ENCODE assay signal across 8 cellular contexts in genomic region chr11:123061403-123062157, GRCh38. TPM values are rescaled to one million over a fixed set of nuclear protein-coding genes. Genes with fewer than 3 reads are reported as not detected.
DNase-seq lines count a peak whose midpoint lies in the region; ATAC-seq and TF ChIP-seq lines count a peak whose summit lies in the region.

Gene HSPA8, minus strand, starts transcription at chr11:123062136. Its CDS starts 812 bp downstream, at chr11:123061324.

- H3K9me3 ChIP-seq in CD4-positive, CD25-positive, alpha-beta regulatory T cell (ENCODE audit: control insufficient read depth in 2 of 2, low read length in 2 of 2), result no peaks in the 10 kb centered on the region

- H3K9me3 Mint-ChIP-seq in CD4-positive, CD25-positive, alpha-beta regulatory T cell, result peaks cover 0 to 1% (median 0%) of the 10 kb centered on the region in 7 donors

- peak within 1 kb of the TSS; percentile 100 for H3K27ac ChIP-seq in CD4-positive, CD25-positive, alpha-beta regulatory T cell (ENCODE audit: insufficient read depth, low read length, poor library complexity, severe bottlenecking)

- no peaks in the 10 kb centered on the region for H3K27me3 ChIP-seq in CD4-positive, CD25-positive, alpha-beta regulatory T cell (ENCODE audit: control insufficient read depth, insufficient read depth, low read length)
- no peaks in the 10 kb centered on the region for H3K27me3 ChIP-seq in kidney epithelial cell (ENCODE audit: control insufficient read depth, insufficient read depth, low read length)

- peaks cover 86% of the 10 kb centered on the region for H3K4me1 ChIP-seq in CD4-positive, CD25-positive, alpha-beta regulatory T cell (ENCODE audit: control insufficient read depth, insufficient read depth, low read length, poor library complexity, severe bottlenecking)

- peak within 1 kb of the TSS; percentile 100 for H3K4me3 ChIP-seq in CD4-positive, CD25-positive, alpha-beta regulatory T cell (ENCODE audit: low read depth, low read length)
- H3K4me3 ChIP-seq in kidney epithelial cell (ENCODE audit: low read depth, low read length), result peak within 1 kb of the TSS; percentile 98

- H3K36me3 ChIP-seq in CD4-positive, CD25-positive, alpha-beta regulatory T cell (ENCODE audit: control insufficient read depth, insufficient read depth, low read length), result peaks cover 50% of the 10 kb centered on the region
- H3K36me3 ChIP-seq in kidney epithelial cell (ENCODE audit: control insufficient read depth, insufficient read depth, low read length), result peaks cover 5% of the 10 kb centered on the region

- peaks cover 10 to 64% (median 56%) of the 10 kb centered on the region in 4 donors for H3K4me1 Mint-ChIP-seq in CD4-positive, CD25-positive, alpha-beta regulatory T cell

- peak within 1 kb of the TSS; percentile 88 to 100 (median 96) for H3K4me3 Mint-ChIP-seq in CD4-positive, CD25-positive, alpha-beta regulatory T cell

- no peak for ATAC-seq in CD4-positive, CD25-positive, alpha-beta regulatory T cell (ENCODE audit: low read depth in 2 of 2)
- ATAC-seq in GM21737 (IDR thresholded peaks at IDR 0.05; ENCODE audit: unreplicated experiment), result peak; percentile 1
- ATAC-seq in GM18858 (IDR thresholded peaks at IDR 0.05; ENCODE audit: unreplicated experiment), result no peak

- DNase-seq in CD4-positive, CD25-positive, alpha-beta regulatory T cell, result peak; percentile 56 to 78 (median 62)
- DNase-seq in NCI-H1048 (lab: John Stamatoyannopoulos, UW) (peak; percentile 25), kidney epithelial cell (ENCODE audit: low read depth) (no peak)
- peak; percentile 46 for DNase-seq in activated CD4-positive, CD25-positive, alpha-beta regulatory T cell treated with anti-CD3 and anti-CD28 coated beads, Interleukin-2, amount 50 U/mL, for 16 hours (ENCODE audit: low read depth, low spot score)
- DNase-seq in central memory CD4-positive, alpha-beta T cell, result peak; percentile 46
- DNase-seq in stimulated activated CD4-positive, alpha-beta T cell treated with anti-CD3 and anti-CD28 coated beads, Interleukin-1b, Interleukin-23, amount 100 ng/mL, for 1 hour (ENCODE audit: low read depth in 2 of 2), result peak; percentile 29 to 39

- H3K27me3 Mint-ChIP-seq in CD4-positive, CD25-positive, alpha-beta regulatory T cell, result peaks cover 8% of the 10 kb centered on the region

- H3K36me3 Mint-ChIP-seq in CD4-positive, CD25-positive, alpha-beta regulatory T cell, result peaks cover 58% of the 10 kb centered on the region

- H3K27ac Mint-ChIP-seq in CD4-positive, CD25-positive, alpha-beta regulatory T cell, result peak within 1 kb of the TSS; percentile 97 to 100 (median 100)

- no peak for TF ChIP-seq CTCF in kidney epithelial cell (IDR thresholded peaks at IDR 0.05; ENCODE audit: insufficient read depth, low read length, poor library complexity, severe bottlenecking)

RNA-seq across cellular contexts. Expression of gene HSPA8, which starts in this region (rescaled TPM):
- total RNA-seq in CD4-positive, CD25-positive, alpha-beta regulatory T cell, result 1,352 TPM
- polyA plus RNA-seq in CD4-positive, CD25-positive, alpha-beta regulatory T cell, result 1,000 to 10,000 TPM; 1,495 to 1,932 (median 1,615) TPM
- 1,290 and 1,738 TPM in 2 replicates for total RNA-seq in kidney epithelial cell
